In genomic region chr6:24255676-24256075, GRCh38 we compare ENCODE assay signal across 14 cellular contexts.
DNase-seq lines count a peak whose midpoint lies in the region; ATAC-seq and TF ChIP-seq lines count a peak whose summit lies in the region.
"Had no signal": no experiment of that assay in that cellular context is flagged by ENCODE, and none has a peak within 500 bp of the region (broad histone marks: within the 10 kb centered on the region; RNA-seq: fewer than 3 reads in every experiment).

No MANE protein-coding gene starts in this region.

- no peaks in the 10 kb centered on the region for H3K27me3 Mint-ChIP-seq in mesothelial cell of epicardium (ENCODE audit: low read depth)

- H3K9me3 Mint-ChIP-seq in mesothelial cell of epicardium, result peaks cover 28% of the 10 kb centered on the region

- peak; percentile 42 for DNase-seq in NAMALWA (ENCODE audit: low spot score)
- DNase-seq in T1000 (lab: John Stamatoyannopoulos, UW), result no peak
- DNase-seq in HPDE6-E6E7 (ENCODE audit: extremely low spot score), result no peak
- DNase-seq in mesothelial cell of epicardium (ENCODE audit: low spot score in 2 of 2, unreplicated experiment in 2 of 2), result no peak
- DNase-seq in hepatic stellate cell (ENCODE audit: low spot score), result no peak
- DNase-seq: activated naive CD8-positive, alpha-beta T cell treated with anti-CD3 and anti-CD28 coated beads, Interleukin-2, amount 10 ng/mL, durations not matched to agents 7 days and 5 days; glutamatergic neuron; mammary epithelial cell; NCI-H2107 had no signal

- H3K4me1 Mint-ChIP-seq in mesothelial cell of epicardium, result peaks cover 9% of the 10 kb centered on the region
- H3K4me1 Mint-ChIP-seq: activated naive CD8-positive, alpha-beta T cell treated with anti-CD3 and anti-CD28 coated beads, Interleukin-2, amount 10 ng/mL, durations not matched to agents 7 days and 5 days had no signal

- no peak overlapping the region for H3K27ac Mint-ChIP-seq in mesothelial cell of epicardium
- H3K27ac Mint-ChIP-seq: activated naive CD8-positive, alpha-beta T cell treated with anti-CD3 and anti-CD28 coated beads, Interleukin-2, amount 10 ng/mL, durations not matched to agents 7 days and 5 days; IgD-negative memory B cell had no signal

- no peak for TF ChIP-seq CTCF in mesothelial cell of epicardium (IDR thresholded peaks at IDR 0.05; ENCODE audit: unreplicated experiment)

- H3K36me3 Mint-ChIP-seq in mesothelial cell of epicardium, result peaks cover 10% of the 10 kb centered on the region
- H3K36me3 Mint-ChIP-seq: activated naive CD8-positive, alpha-beta T cell treated with anti-CD3 and anti-CD28 coated beads, Interleukin-2, amount 10 ng/mL, durations not matched to agents 7 days and 5 days had no signal

- ATAC-seq in GM18867 (IDR thresholded peaks at IDR 0.05; ENCODE audit: unreplicated experiment) (peak; percentile 99), GM21367 (IDR thresholded peaks at IDR 0.05; ENCODE audit: unreplicated experiment) (peak; percentile 96), HG02981 (IDR thresholded peaks at IDR 0.05; ENCODE audit: unreplicated experiment) (peak; percentile 95)
- ATAC-seq: Right ventricle myocardium inferior had no signal

- no peak overlapping the region for H3K4me3 Mint-ChIP-seq in mesothelial cell of epicardium
- H3K4me3 Mint-ChIP-seq: activated naive CD8-positive, alpha-beta T cell treated with anti-CD3 and anti-CD28 coated beads, Interleukin-2, amount 10 ng/mL, durations not matched to agents 7 days and 5 days; IgD-negative memory B cell had no signal
